ENCODE assay signal across 1 cellular context in the genomic region with DNA sequence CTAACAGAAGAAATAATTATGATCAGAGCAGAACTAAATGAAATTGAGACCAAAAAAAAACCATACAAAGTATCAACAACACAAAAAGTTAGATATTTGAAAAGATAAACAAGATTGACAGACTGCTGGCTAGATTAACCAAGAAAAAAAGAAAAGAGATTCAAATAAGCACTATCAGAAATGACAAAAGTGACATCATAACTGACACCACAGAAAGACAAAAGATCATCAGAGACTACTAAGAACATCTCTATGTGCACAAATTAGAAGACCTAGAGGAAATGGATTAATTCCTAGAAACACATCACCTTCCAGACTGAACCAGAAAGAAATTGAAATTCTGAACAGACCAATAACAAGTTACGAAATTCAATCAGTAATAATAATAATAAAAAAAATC.
TF ChIP-seq lines count a peak whose summit lies in the region.

No MANE protein-coding gene starts in this region.

TF ChIP-seq in HEK293, 187 proteins besides CTCF, POLR2A, EP300 and RAD21:
- TF ChIP-seq, protein P1, sequence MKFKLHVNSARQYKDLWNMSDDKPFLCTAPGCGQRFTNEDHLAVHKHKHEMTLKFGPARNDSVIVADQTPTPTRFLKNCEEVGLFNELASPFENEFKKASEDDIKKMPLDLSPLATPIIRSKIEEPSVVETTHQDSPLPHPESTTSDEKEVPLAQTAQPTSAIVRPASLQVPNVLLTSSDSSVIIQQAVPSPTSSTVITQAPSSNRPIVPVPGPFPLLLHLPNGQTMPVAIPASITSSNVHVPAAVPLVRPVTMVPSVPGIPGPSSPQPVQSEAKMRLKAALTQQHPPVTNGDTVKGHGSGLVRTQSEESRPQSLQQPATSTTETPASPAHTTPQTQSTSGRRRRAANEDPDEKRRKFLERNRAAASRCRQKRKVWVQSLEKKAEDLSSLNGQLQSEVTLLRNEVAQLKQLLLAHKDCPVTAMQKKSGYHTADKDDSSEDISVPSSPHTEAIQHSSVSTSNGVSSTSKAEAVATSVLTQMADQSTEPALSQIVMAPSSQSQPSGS (tag by site-specific recombination; IDR thresholded peaks at IDR 0.05; ENCODE audit: low read depth) = peak; percentile 55; the same call in 1 of the 2 replicates
- TF ChIP-seq, protein P2, sequence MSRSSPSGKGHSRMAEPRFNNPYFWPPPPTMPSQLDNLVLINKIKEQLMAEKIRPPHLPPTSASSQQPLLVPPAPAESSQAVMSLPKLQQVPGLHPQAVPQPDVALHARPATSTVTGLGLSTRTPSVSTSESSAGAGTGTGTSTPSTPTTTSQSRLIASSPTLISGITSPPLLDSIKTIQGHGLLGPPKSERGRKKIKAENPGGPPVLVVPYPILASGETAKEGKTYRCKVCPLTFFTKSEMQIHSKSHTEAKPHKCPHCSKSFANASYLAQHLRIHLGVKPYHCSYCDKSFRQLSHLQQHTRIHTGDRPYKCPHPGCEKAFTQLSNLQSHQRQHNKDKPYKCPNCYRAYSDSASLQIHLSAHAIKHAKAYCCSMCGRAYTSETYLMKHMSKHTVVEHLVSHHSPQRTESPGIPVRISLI (tag by site-specific recombination; IDR thresholded peaks at IDR 0.05) = no peak
TF ChIP-seq in HEK293: peak in this region for 1.
